In the genomic region with DNA sequence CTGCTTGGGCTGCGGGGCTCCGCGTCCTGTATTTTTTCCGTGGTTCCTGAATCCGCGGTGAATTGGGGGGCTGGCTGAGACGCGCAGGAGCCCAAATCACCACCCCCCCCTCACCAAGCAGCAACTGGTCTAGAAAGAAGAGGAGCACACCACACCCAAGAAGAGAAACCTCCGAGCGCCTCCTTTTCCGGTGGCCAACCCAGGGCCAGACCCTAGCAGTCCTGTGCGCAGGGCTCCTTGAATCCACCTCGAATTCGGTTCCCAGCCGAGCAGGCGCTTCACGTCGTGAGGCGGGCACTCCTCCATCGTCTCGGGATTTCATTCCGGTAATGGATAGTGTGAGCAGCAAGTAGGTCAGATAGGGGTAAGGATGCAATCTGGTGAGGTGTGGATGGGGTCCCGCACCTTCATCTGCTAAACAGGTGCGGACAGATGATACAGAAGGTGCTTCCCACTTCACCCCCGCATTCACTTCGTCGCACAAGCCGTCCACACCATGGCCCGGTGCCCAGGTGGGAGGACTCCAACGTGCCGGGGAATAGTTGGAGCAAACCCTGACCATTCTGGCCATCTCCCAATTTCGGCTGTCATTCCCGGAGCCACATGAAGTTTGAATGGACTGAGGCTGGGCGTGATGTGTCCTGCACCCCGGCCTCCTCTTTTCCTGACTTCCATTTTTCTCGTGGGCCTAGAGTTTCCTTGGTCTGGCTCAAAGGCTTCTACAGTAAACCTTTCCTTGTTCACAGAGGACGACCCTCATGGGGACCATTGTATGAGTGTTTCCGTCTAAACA, we compare ENCODE assay signal across 1 cellular context.
TF ChIP-seq lines count a peak whose summit lies in the region.

No MANE protein-coding gene starts in this region.

TF ChIP-seq in HepG2, 621 proteins besides CTCF, POLR2A, EP300 and RAD21 (continued from another document):
- TF ChIP-seq PBX2 (CRISPR knock-in tag; IDR thresholded peaks at IDR 0.05), result no peak
- TF ChIP-seq ZGPAT (CRISPR knock-in tag; IDR thresholded peaks at IDR 0.05), result no peak
- TF ChIP-seq CREM (IDR thresholded peaks at IDR 0.05), result no peak
- TF ChIP-seq CREM (CRISPR knock-in tag; IDR thresholded peaks at IDR 0.05), result no peak
- TF ChIP-seq, protein P1, sequence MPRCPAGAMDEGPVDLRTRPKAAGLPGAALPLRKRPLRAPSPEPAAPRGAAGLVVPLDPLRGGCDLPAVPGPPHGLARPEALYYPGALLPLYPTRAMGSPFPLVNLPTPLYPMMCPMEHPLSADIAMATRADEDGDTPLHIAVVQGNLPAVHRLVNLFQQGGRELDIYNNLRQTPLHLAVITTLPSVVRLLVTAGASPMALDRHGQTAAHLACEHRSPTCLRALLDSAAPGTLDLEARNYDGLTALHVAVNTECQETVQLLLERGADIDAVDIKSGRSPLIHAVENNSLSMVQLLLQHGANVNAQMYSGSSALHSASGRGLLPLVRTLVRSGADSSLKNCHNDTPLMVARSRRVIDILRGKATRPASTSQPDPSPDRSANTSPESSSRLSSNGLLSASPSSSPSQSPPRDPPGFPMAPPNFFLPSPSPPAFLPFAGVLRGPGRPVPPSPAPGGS (CRISPR knock-in tag; IDR thresholded peaks at IDR 0.05), result no peak
- TF ChIP-seq NR2F2 (IDR thresholded peaks at IDR 0.05; ENCODE audit: borderline replicate concordance, low read depth), result no peak
- no peak for TF ChIP-seq HOXA7 (CRISPR knock-in tag; IDR thresholded peaks at IDR 0.05)
- no peak for TF ChIP-seq ZUFSP (CRISPR knock-in tag; IDR thresholded peaks at IDR 0.05; ENCODE audit: borderline replicate concordance)
- no peak for TF ChIP-seq FOSL2 (CRISPR knock-in tag; IDR thresholded peaks at IDR 0.05)
- TF ChIP-seq ZNF781 (CRISPR knock-in tag; IDR thresholded peaks at IDR 0.05; ENCODE audit: borderline replicate concordance, not compliant biosample characterization), result no peak
